Comparison of ENCODE assay signal across 18 cellular contexts in the genomic region with DNA sequence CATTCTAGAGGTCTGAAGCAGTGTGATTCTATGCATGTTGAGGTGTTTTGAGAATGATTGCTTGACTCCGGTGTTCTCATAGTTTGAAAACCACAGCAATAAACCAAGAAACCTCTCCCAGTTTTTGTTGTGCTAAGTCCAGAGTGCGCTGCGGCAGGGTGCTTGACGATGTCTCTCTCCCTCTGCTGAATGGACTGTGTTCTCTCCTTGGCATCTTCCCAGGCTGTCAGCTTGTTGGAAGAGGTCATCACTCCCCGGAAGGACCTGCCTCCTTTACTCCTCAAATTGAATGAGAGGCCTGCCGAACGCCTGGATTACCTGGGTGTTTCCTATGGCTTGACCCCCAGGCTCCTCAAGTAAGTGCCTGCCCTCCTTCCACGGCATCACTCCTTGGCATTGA. TPM values are rescaled to one million over a fixed set of nuclear protein-coding genes. Genes with fewer than 3 reads are reported as not detected.
A peak's percentile ranks its signal among the peaks of the same experiment; 100 is the strongest.
DNase-seq lines count a peak whose midpoint lies in the region; ATAC-seq and TF ChIP-seq lines count a peak whose summit lies in the region.
"Had no signal": no experiment of that assay in that cellular context is flagged by ENCODE, and none has a peak within 500 bp of the region (broad histone marks: within the 10 kb centered on the region; RNA-seq: fewer than 3 reads in every experiment).

No MANE protein-coding gene starts in this region.

- H3K27me3 Mint-ChIP-seq in activated CD4-positive, alpha-beta memory T cell treated with anti-CD3 and anti-CD28 coated beads, Interleukin-2, amount 10 ng/mL, durations not matched to agents 7 days and 5 days = no peaks in the 10 kb centered on the region
- no peaks in the 10 kb centered on the region for H3K27me3 Mint-ChIP-seq in activated CD4-positive, alpha-beta memory T cell treated with anti-CD3 and anti-CD28 coated beads for 36 hours
- H3K27me3 Mint-ChIP-seq in chondrocyte (ENCODE audit: low read depth) = no peaks in the 10 kb centered on the region

- no peak overlapping the region for H3K4me3 ChIP-seq in OCI-LY3 (ENCODE audit: low read length)
- H3K4me3 ChIP-seq: GM23338 had no signal

- H3K4me1 ChIP-seq in OCI-LY3 (ENCODE audit: low read length) = peaks cover 53% of the 10 kb centered on the region

- H3K27ac ChIP-seq in OCI-LY3 (ENCODE audit: low read length) = peak overlapping the region; percentile 100; the same call in 1 of the 2 replicates
- H3K27ac ChIP-seq: 22Rv1 had no signal

- intact Hi-C loops in activated CD4-positive, alpha-beta memory T cell treated with anti-CD3 and anti-CD28 coated beads for 36 hours (cut with micrococcal nuclease) = no loop called here
- intact Hi-C loops in posterior vena cava (cut with DNase I) = no loop called here

- H3K9me3 Mint-ChIP-seq in activated CD4-positive, alpha-beta memory T cell treated with anti-CD3 and anti-CD28 coated beads, Interleukin-2, amount 10 ng/mL, durations not matched to agents 7 days and 5 days = no peaks in the 10 kb centered on the region
- no peaks in the 10 kb centered on the region for H3K9me3 Mint-ChIP-seq in activated CD4-positive, alpha-beta memory T cell treated with anti-CD3 and anti-CD28 coated beads for 36 hours
- no peaks in the 10 kb centered on the region for H3K9me3 Mint-ChIP-seq in chondrocyte (ENCODE audit: low read depth)
- H3K9me3 Mint-ChIP-seq: CD14-positive monocyte; CD8-positive, alpha-beta T cell; GM23338 had no signal

- peaks cover 19% of the 10 kb centered on the region for H3K79me2 ChIP-seq in OCI-LY3 (ENCODE audit: low read length)

- DNase-seq in activated CD4-positive, alpha-beta memory T cell treated with anti-CD3 and anti-CD28 coated beads, Interleukin-2, amount 10 ng/mL, durations not matched to agents 7 days and 5 days = no peak
- DNase-seq in activated CD4-positive, alpha-beta memory T cell treated with anti-CD3 and anti-CD28 coated beads for 36 hours = no peak
- DNase-seq in chondrocyte (ENCODE audit: low spot score) = peak; percentile 40
- peak; percentile 20 for DNase-seq in posterior vena cava (ENCODE audit: low spot score)
- no peak for DNase-seq in NCI-H1930 (lab: John Stamatoyannopoulos, UW)
- DNase-seq in GM19240 (ENCODE audit: insufficient read length, low spot score) = no peak
- DNase-seq: CD8-positive, alpha-beta T cell; COR-L47; DMS153; DMS79 treated with DMSO at 0.1 percent for 48 hours; EL; H7 had no signal

- peak overlapping the region; percentile 11 for H3K27ac Mint-ChIP-seq in activated CD4-positive, alpha-beta memory T cell treated with anti-CD3 and anti-CD28 coated beads, Interleukin-2, amount 10 ng/mL, durations not matched to agents 7 days and 5 days
- no peak overlapping the region for H3K27ac Mint-ChIP-seq in activated CD4-positive, alpha-beta memory T cell treated with anti-CD3 and anti-CD28 coated beads for 36 hours
- no peak overlapping the region for H3K27ac Mint-ChIP-seq in chondrocyte (ENCODE audit: unreplicated experiment)
- H3K27ac Mint-ChIP-seq: CD14-positive monocyte, GM23338 had no signal

- no peak overlapping the region for H3K4me3 Mint-ChIP-seq in activated CD4-positive, alpha-beta memory T cell treated with anti-CD3 and anti-CD28 coated beads, Interleukin-2, amount 10 ng/mL, durations not matched to agents 7 days and 5 days
- no peak overlapping the region for H3K4me3 Mint-ChIP-seq in activated CD4-positive, alpha-beta memory T cell treated with anti-CD3 and anti-CD28 coated beads for 36 hours
- no peak overlapping the region for H3K4me3 Mint-ChIP-seq in chondrocyte (ENCODE audit: unreplicated experiment)
- H3K4me3 Mint-ChIP-seq: CD14-positive monocyte; CD8-positive, alpha-beta T cell; GM23338 had no signal

- no peak overlapping the region for H3K4me2 ChIP-seq in OCI-LY3 (ENCODE audit: low read length)
- H3K4me2 ChIP-seq: GM23338 had no signal

- H3K27me3 ChIP-seq in OCI-LY3 (ENCODE audit: low read depth, low read length) = no peaks in the 10 kb centered on the region

- H3K9ac ChIP-seq in OCI-LY3 (ENCODE audit: low read length) = no peak overlapping the region

- 0 out of 2 replicates have a peak, but pooled peaks cover 2% of the 10 kb centered on the region for H4K20me1 ChIP-seq in OCI-LY3 (ENCODE audit: insufficient read depth, low read length)

- H3K9me3 ChIP-seq in OCI-LY3 (ENCODE audit: insufficient read depth, low read length) = no peaks in the 10 kb centered on the region

- no peak for ATAC-seq in HG02763 (IDR thresholded peaks at IDR 0.05; ENCODE audit: unreplicated experiment)
- ATAC-seq: CD8-positive, alpha-beta T cell; GM23338; HepG2 had no signal

- POLR2A ChIA-PET in activated CD4-positive, alpha-beta memory T cell treated with anti-CD3 and anti-CD28 coated beads, Interleukin-2, amount 10 ng/mL, durations not matched to agents 7 days and 5 days (lab: Charles Lee) = no interaction called here
- POLR2A ChIA-PET in activated CD4-positive, alpha-beta memory T cell treated with anti-CD3 and anti-CD28 coated beads for 36 hours (lab: Charles Lee) = interaction anchor here (0.8 kb wide), 1 partner anchor 221 kb away, joined by 3 read pairs; the partner anchor contains the start of gene ABTB2

- CTCF ChIA-PET in activated CD4-positive, alpha-beta memory T cell treated with anti-CD3 and anti-CD28 coated beads, Interleukin-2, amount 10 ng/mL, durations not matched to agents 7 days and 5 days (lab: Charles Lee) = no interaction called here
- CTCF ChIA-PET in activated CD4-positive, alpha-beta memory T cell treated with anti-CD3 and anti-CD28 coated beads for 36 hours (lab: Charles Lee) = no interaction called here

- H2AFZ ChIP-seq in OCI-LY3 (ENCODE audit: low read depth, low read length) = no peak overlapping the region
- H2AFZ ChIP-seq: GM23338 had no signal

- peaks cover 83% of the 10 kb centered on the region for H3K36me3 ChIP-seq in OCI-LY3 (replicated peaks; ENCODE audit: low read depth, low read length)

- peaks cover 71% of the 10 kb centered on the region for H3K36me3 Mint-ChIP-seq in activated CD4-positive, alpha-beta memory T cell treated with anti-CD3 and anti-CD28 coated beads, Interleukin-2, amount 10 ng/mL, durations not matched to agents 7 days and 5 days (ENCODE audit: low read depth)
- H3K36me3 Mint-ChIP-seq in activated CD4-positive, alpha-beta memory T cell treated with anti-CD3 and anti-CD28 coated beads for 36 hours = peaks cover 64% of the 10 kb centered on the region
- peaks cover 54% of the 10 kb centered on the region for H3K36me3 Mint-ChIP-seq in chondrocyte (ENCODE audit: low read depth)

- TF ChIP-seq CTCF in OCI-LY3 (IDR thresholded peaks at IDR 0.05; ENCODE audit: low read depth, low read length) = no peak
- no peak for TF ChIP-seq CTCF in chondrocyte (IDR thresholded peaks at IDR 0.05)

- H3K4me1 Mint-ChIP-seq in activated CD4-positive, alpha-beta memory T cell treated with anti-CD3 and anti-CD28 coated beads, Interleukin-2, amount 10 ng/mL, durations not matched to agents 7 days and 5 days = peaks cover 18% of the 10 kb centered on the region
- H3K4me1 Mint-ChIP-seq in activated CD4-positive, alpha-beta memory T cell treated with anti-CD3 and anti-CD28 coated beads for 36 hours (ENCODE audit: low read depth) = peaks cover 10% of the 10 kb centered on the region
- no peaks in the 10 kb centered on the region for H3K4me1 Mint-ChIP-seq in chondrocyte (ENCODE audit: low read depth)
- H3K4me1 Mint-ChIP-seq: CD14-positive monocyte, GM23338 had no signal

RNA-seq across cellular contexts. Expression of gene NAT10, which starts 31.0 kb away (rescaled TPM):
- total RNA-seq in activated CD4-positive, alpha-beta memory T cell treated with anti-CD3 and anti-CD28 coated beads, Interleukin-2, amount 10 ng/mL, durations not matched to agents 7 days and 5 days = 10 to 100 TPM; 52.9 to 57.8 TPM
- total RNA-seq in activated CD4-positive, alpha-beta memory T cell treated with anti-CD3 and anti-CD28 coated beads for 36 hours = 10 to 100 TPM; 84.7 to 87.6 TPM
- 24.6 to 37.7 TPM (median 25.8 TPM) in 3 replicates for total RNA-seq in chondrocyte
- 10 to 100 TPM; 30.9 to 34.7 TPM for total RNA-seq in posterior vena cava

Comparison
In these comparisons a context has a peak if more than half of its experiments do, and no peak if none do; other contexts are left out.
1. DNase-seq: peak in chondrocyte (single experiment) and posterior vena cava (single experiment); none in activated CD4-positive, alpha-beta memory T cell treated with anti-CD3 and anti-CD28 coated beads, Interleukin-2, amount 10 ng/mL, durations not matched to agents 7 days and 5 days (single experiment), activated CD4-positive, alpha-beta memory T cell treated with anti-CD3 and anti-CD28 coated beads for 36 hours (single experiment), NCI-H1930 (0 of 2) and GM19240 (single experiment).